Comparison of ENCODE assay signal across 17 cellular contexts in genomic region chr5:100853582-100853981, GRCh38. TPM values are rescaled to one million over a fixed set of nuclear protein-coding genes. Genes with fewer than 3 reads are reported as not detected.
DNase-seq lines count a peak whose midpoint lies in the region; ATAC-seq and TF ChIP-seq lines count a peak whose summit lies in the region.
"Had no signal": no experiment of that assay in that cellular context is flagged by ENCODE, and none has a peak within 500 bp of the region (broad histone marks: within the 10 kb centered on the region; RNA-seq: fewer than 3 reads in every experiment).

No MANE protein-coding gene starts in this region.

- H3K4me1 ChIP-seq in KMS-11 (ENCODE audit: low read depth, poor library complexity, severe bottlenecking) (peaks cover 86% of the 10 kb centered on the region), neutrophil (ENCODE audit: control insufficient read depth in 1 of 2, insufficient read depth in 1 of 2, low read depth in 1 of 2, low read length in 1 of 2) (peaks cover 3 to 12% of the 10 kb centered on the region in 2 experiments), BE2C (peaks cover 13% of the 10 kb centered on the region)
- H3K4me1 ChIP-seq: esophagus muscularis mucosa had no signal

- intact Hi-C loops in activated T-helper 2 cell treated with anti-CD3 and anti-CD28 coated beads, Interferon-gamma antibody, Interleukin-2, Interleukin-4, amounts not matched to agents 10 μg/mL and 5 μg/mL and 100 μg/mL, durations not matched to agents 14 hours and 24 hours and 36 hours (cut with micrococcal nuclease): loop anchor here (1.0 to 2.0 kb wide), 6 partner anchors 8 to 73 kb away; no protein-coding TSS in a partner anchor

- peak overlapping the region; percentile 96 for H3K4me2 ChIP-seq in KMS-11

- no peaks in the 10 kb centered on the region for H3K9me3 Mint-ChIP-seq in activated T-cell treated with anti-CD3 and anti-CD28 coated beads, Interleukin-2, amount 50 U/mL, for 24 hours
- H3K9me3 Mint-ChIP-seq in activated T-helper 2 cell treated with anti-CD3 and anti-CD28 coated beads, Interferon-gamma antibody, Interleukin-2, Interleukin-4, amounts not matched to agents 10 μg/mL and 5 μg/mL and 100 μg/mL, durations not matched to agents 14 hours and 24 hours and 36 hours: no peaks in the 10 kb centered on the region

- H3K27me3 Mint-ChIP-seq in activated T-cell treated with anti-CD3 and anti-CD28 coated beads, Interleukin-2, amount 50 U/mL, for 24 hours: no peaks in the 10 kb centered on the region
- H3K27me3 Mint-ChIP-seq in activated T-helper 2 cell treated with anti-CD3 and anti-CD28 coated beads, Interferon-gamma antibody, Interleukin-2, Interleukin-4, amounts not matched to agents 10 μg/mL and 5 μg/mL and 100 μg/mL, durations not matched to agents 14 hours and 24 hours and 36 hours (ENCODE audit: low read depth): no peaks in the 10 kb centered on the region
- H3K27me3 Mint-ChIP-seq: brain had no signal

- H3K9ac ChIP-seq in KMS-11: peak overlapping the region; percentile 33

- no peak for DNase-seq in activated T-cell treated with anti-CD3 and anti-CD28 coated beads, Interleukin-2, amount 50 U/mL, for 24 hours
- no peak for DNase-seq in activated T-cell treated with anti-CD3 and anti-CD28 coated beads, Interleukin-2, amount 50 U/mL, for 1 hour
- no peak for DNase-seq in activated T-helper 2 cell treated with anti-CD3 and anti-CD28 coated beads, Interferon-gamma antibody, Interleukin-2, Interleukin-4, amounts not matched to agents 10 μg/mL and 5 μg/mL and 100 μg/mL, durations not matched to agents 14 hours and 24 hours and 36 hours (ENCODE audit: low spot score)
- DNase-seq in GDM1 (lab: John Stamatoyannopoulos, UW) (no peak), BE2C (no peak)
- DNase-seq: DMS 273 treated with DMSO at 0.1 percent for 48 hours, dorsolateral prefrontal cortex, head of caudate nucleus, kidney, midbrain, NCI-H1105 had no signal

- H3K36me3 ChIP-seq in KMS-11 (ENCODE audit: insufficient read depth) (no peaks in the 10 kb centered on the region), neutrophil (peaks cover 31% of the 10 kb centered on the region), BE2C (no peaks in the 10 kb centered on the region)
- H3K36me3 ChIP-seq: esophagus muscularis mucosa had no signal

- H3K79me2 ChIP-seq in KMS-11 (ENCODE audit: insufficient read depth, low read depth): 0 out of 2 replicates have a peak, but pooled peaks cover 12% of the 10 kb centered on the region

- peak overlapping the region; percentile 94 for H3K27ac Mint-ChIP-seq in activated T-cell treated with anti-CD3 and anti-CD28 coated beads, Interleukin-2, amount 50 U/mL, for 24 hours
- H3K27ac Mint-ChIP-seq in activated T-helper 2 cell treated with anti-CD3 and anti-CD28 coated beads, Interferon-gamma antibody, Interleukin-2, Interleukin-4, amounts not matched to agents 10 μg/mL and 5 μg/mL and 100 μg/mL, durations not matched to agents 14 hours and 24 hours and 36 hours: peak overlapping the region; percentile 97
- H3K27ac Mint-ChIP-seq: brain had no signal

- H3K27ac ChIP-seq in KMS-11: peak overlapping the region; percentile 82
- peak overlapping the region; percentile 65 for H3K27ac ChIP-seq in neutrophil
- H3K27ac ChIP-seq: dorsolateral prefrontal cortex, esophagus muscularis mucosa had no signal

- no peaks in the 10 kb centered on the region for H4K20me1 ChIP-seq in KMS-11 (ENCODE audit: insufficient read depth)

- TF ChIP-seq CTCF in KMS-11 (conservative IDR thresholded peaks at IDR 0.05; ENCODE audit: low read depth, low read length) (no peak), neutrophil (IDR thresholded peaks at IDR 0.05) (no peak), BE2C (IDR thresholded peaks at IDR 0.05; ENCODE audit: low read depth, low read length) (no peak)

- H3K9me3 ChIP-seq in neutrophil (no peaks in the 10 kb centered on the region), BE2C (no peaks in the 10 kb centered on the region)
- H3K9me3 ChIP-seq: esophagus muscularis mucosa had no signal

- H2AFZ ChIP-seq in KMS-11 (ENCODE audit: low read depth): peak overlapping the region; percentile 2; the same call in 1 of the 2 replicates

- peaks cover 59% of the 10 kb centered on the region for H3K36me3 Mint-ChIP-seq in activated T-cell treated with anti-CD3 and anti-CD28 coated beads, Interleukin-2, amount 50 U/mL, for 24 hours (ENCODE audit: low read depth)
- peaks cover 66% of the 10 kb centered on the region for H3K36me3 Mint-ChIP-seq in activated T-helper 2 cell treated with anti-CD3 and anti-CD28 coated beads, Interferon-gamma antibody, Interleukin-2, Interleukin-4, amounts not matched to agents 10 μg/mL and 5 μg/mL and 100 μg/mL, durations not matched to agents 14 hours and 24 hours and 36 hours (ENCODE audit: low read depth)

- ATAC-seq in GM18502 (IDR thresholded peaks at IDR 0.05; ENCODE audit: poor library complexity, unreplicated experiment): no peak

- peak overlapping the region; percentile 55 for H3K4me3 Mint-ChIP-seq in activated T-cell treated with anti-CD3 and anti-CD28 coated beads, Interleukin-2, amount 50 U/mL, for 24 hours
- peak overlapping the region; percentile 72 for H3K4me3 Mint-ChIP-seq in activated T-helper 2 cell treated with anti-CD3 and anti-CD28 coated beads, Interferon-gamma antibody, Interleukin-2, Interleukin-4, amounts not matched to agents 10 μg/mL and 5 μg/mL and 100 μg/mL, durations not matched to agents 14 hours and 24 hours and 36 hours (ENCODE audit: low read depth)
- H3K4me3 Mint-ChIP-seq: brain had no signal

- H3K4me3 ChIP-seq in KMS-11 (IDR thresholded peaks at IDR 0.05; ENCODE audit: insufficient read depth, low read depth, low read length) (no peak overlapping the region), neutrophil (ENCODE audit: low read depth in 1 of 2, low read length in 1 of 2) (no peak overlapping the region), BE2C (ENCODE audit: low read depth, low read length) (no peak overlapping the region)
- H3K4me3 ChIP-seq: dorsolateral prefrontal cortex, esophagus muscularis mucosa had no signal

- peaks cover 54% of the 10 kb centered on the region for H3K4me1 Mint-ChIP-seq in activated T-cell treated with anti-CD3 and anti-CD28 coated beads, Interleukin-2, amount 50 U/mL, for 24 hours (ENCODE audit: low read depth)
- peaks cover 46% of the 10 kb centered on the region for H3K4me1 Mint-ChIP-seq in activated T-helper 2 cell treated with anti-CD3 and anti-CD28 coated beads, Interferon-gamma antibody, Interleukin-2, Interleukin-4, amounts not matched to agents 10 μg/mL and 5 μg/mL and 100 μg/mL, durations not matched to agents 14 hours and 24 hours and 36 hours (ENCODE audit: low read depth)

- H3K27me3 ChIP-seq in KMS-11 (ENCODE audit: insufficient read depth, low read depth): no peaks in the 10 kb centered on the region
- H3K27me3 ChIP-seq in neutrophil: no peaks in the 10 kb centered on the region
- H3K27me3 ChIP-seq in BE2C: no peaks in the 10 kb centered on the region
- H3K27me3 ChIP-seq: dorsolateral prefrontal cortex, esophagus muscularis mucosa had no signal

RNA-seq across cellular contexts. Expression of gene ST8SIA4, which starts 49.5 kb away (rescaled TPM):
- 79.1 and 82.3 TPM in 2 replicates for total RNA-seq in activated T-helper 2 cell treated with anti-CD3 and anti-CD28 coated beads, Interferon-gamma antibody, Interleukin-2, Interleukin-4, amounts not matched to agents 10 μg/mL and 5 μg/mL and 100 μg/mL, durations not matched to agents 14 hours and 24 hours and 36 hours
- 0.52 TPM for polyA plus RNA-seq in BE2C (2012; ENCODE audit: insufficient read depth, insufficient read length, low read depth)
- total RNA-seq: osteocyte had no signal
